ENCODE assay signal across 40 cellular contexts in the genomic region with DNA sequence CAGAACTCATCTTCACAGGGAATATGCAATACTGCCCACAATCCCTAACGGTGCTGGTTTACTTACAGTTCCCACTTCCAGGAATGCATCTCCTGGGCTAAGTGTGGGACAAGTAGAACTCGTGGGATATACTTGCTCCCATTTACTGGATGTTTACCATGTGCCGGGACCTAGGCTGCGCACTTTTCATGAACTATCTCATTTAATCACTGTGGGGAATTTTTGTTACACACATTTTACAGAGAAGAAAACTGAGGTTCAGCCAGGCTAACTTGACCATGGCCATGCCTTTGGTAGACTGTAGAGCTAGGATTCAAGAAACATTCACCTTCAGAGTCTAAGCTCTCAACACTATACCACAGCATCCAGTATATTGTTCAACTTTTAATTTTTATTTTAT.
"Had no signal": no experiment of that assay in that cellular context is flagged by ENCODE, and none has a peak within 500 bp of the region (broad histone marks: within the 10 kb centered on the region; RNA-seq: fewer than 3 reads in every experiment).

No MANE protein-coding gene starts in this region.

- FAIRE-seq: astrocyte, bronchial epithelial cell, colon had no signal

- H3K27me3 ChIP-seq: adrenal gland, ascending aorta, body of pancreas, brain microvascular endothelial cell, breast epithelium, cardiac muscle cell had no signal

- H3K27ac Mint-ChIP-seq: activated naive CD4-positive, alpha-beta T cell treated with anti-CD3 and anti-CD28 coated beads for 36 hours; activated naive CD4-positive, alpha-beta T cell treated with anti-CD3 and anti-CD28 coated beads, Interleukin-2, amount 10 ng/mL, durations not matched to agents 7 days and 5 days; activated naive CD4-positive, alpha-beta T cell treated with anti-CD3 and anti-CD28 coated beads, Interleukin-2, amount 50 U/mL, for 24 hours; activated naive CD4-positive, alpha-beta T cell treated with anti-CD3 and anti-CD28 coated beads, Interleukin-2, amount 50 U/mL, for 72 hours; activated naive CD8-positive, alpha-beta T cell; activated naive CD8-positive, alpha-beta T cell treated with anti-CD3 and anti-CD28 coated beads for 36 hours; activated naive CD8-positive, alpha-beta T cell treated with anti-CD3 and anti-CD28 coated beads, Interleukin-2, amount 10 ng/mL, durations not matched to agents 7 days and 5 days; activated naive CD8-positive, alpha-beta T cell treated with anti-CD3 and anti-CD28 coated beads, Interleukin-2, amount 50 U/mL, for 24 hours; activated T-cell treated with anti-CD3 and anti-CD28 coated beads, Interleukin-2, amount 50 U/mL, for 24 hours; activated T-cell treated with anti-CD3 and anti-CD28 coated beads, Interleukin-2, amount 50 U/mL, for 72 hours; activated T-helper 1 cell treated with anti-CD3 and anti-CD28 coated beads, Interleukin-12 subunit alpha, Interleukin-12 subunit beta, Interleukin-2, Interleukin-4 antibody, amounts not matched to agents 30 ng/mL and 10 ng/mL and 1 ng/mL, durations not matched to agents 14 hours and 24 hours and 36 hours; activated T-helper 17 cell treated with anti-CD3 and anti-CD28 coated beads, Interleukin-2, amount 50 U/mL, for 72 hours; activated T-helper 2 cell treated with anti-CD3 and anti-CD28 coated beads, Interferon-gamma antibody, Interleukin-2, Interleukin-4, amounts not matched to agents 10 μg/mL and 5 μg/mL and 100 μg/mL, durations not matched to agents 14 hours and 24 hours and 36 hours; brain had no signal

- DNase-seq: activated effector memory CD4-positive, alpha-beta T cell treated with anti-CD3 and anti-CD28 coated beads, Interleukin-2, amount 50 U/mL, for 16 hours; activated effector memory CD4-positive, alpha-beta T cell treated with Interleukin-2 at 50 U/mL for 16 hours; activated gamma-delta T cell; activated gamma-delta T cell treated with Interleukin-2 at 50 U/mL for 16 hours; activated naive CD4-positive, alpha-beta T cell; activated naive CD4-positive, alpha-beta T cell treated with anti-CD3 and anti-CD28 coated beads for 36 hours; activated naive CD4-positive, alpha-beta T cell treated with anti-CD3 and anti-CD28 coated beads, Interleukin-2, amount 10 ng/mL, durations not matched to agents 7 days and 5 days; activated naive CD4-positive, alpha-beta T cell treated with anti-CD3 and anti-CD28 coated beads, Interleukin-2, amount 50 U/mL, for 16 hours; activated naive CD4-positive, alpha-beta T cell treated with Interleukin-2 at 50 U/mL for 16 hours; activated naive CD8-positive, alpha-beta T cell treated with anti-CD3 and anti-CD28 coated beads for 36 hours; activated naive CD8-positive, alpha-beta T cell treated with anti-CD3 and anti-CD28 coated beads, Interleukin-2, amount 10 ng/mL, durations not matched to agents 7 days and 5 days; activated naive CD8-positive, alpha-beta T cell treated with anti-CD3 and anti-CD28 coated beads, Interleukin-2, amount 50 U/mL, for 24 hours; activated T-cell treated with anti-CD3 and anti-CD28 coated beads, Interleukin-2, amount 50 U/mL, for 24 hours; activated T-cell treated with anti-CD3 and anti-CD28 coated beads, Interleukin-2, amount 50 U/mL, for 4 hours; activated T-cell treated with anti-CD3 and anti-CD28 coated beads, Interleukin-2, amount 50 U/mL, for 48 hours; activated T-cell treated with anti-CD3 and anti-CD28 coated beads, Interleukin-2, amount 50 U/mL, for 72 hours; adrenal gland; amniotic stem cell; amygdala; anterior cingulate cortex; aorta; body of pancreas; brain microvascular endothelial cell; caudate nucleus; central memory CD4-positive, alpha-beta T cell; cerebellar nuclear complex had no signal

- H3K4me1 ChIP-seq: adrenal gland, ascending aorta, breast epithelium had no signal

- H3K4me1 Mint-ChIP-seq: activated naive CD4-positive, alpha-beta T cell treated with anti-CD3 and anti-CD28 coated beads, Interleukin-2, amount 50 U/mL, for 24 hours; activated naive CD8-positive, alpha-beta T cell treated with anti-CD3 and anti-CD28 coated beads for 36 hours; activated naive CD8-positive, alpha-beta T cell treated with anti-CD3 and anti-CD28 coated beads, Interleukin-2, amount 50 U/mL, for 24 hours; activated T-helper 17 cell treated with anti-CD3 and anti-CD28 coated beads, Interleukin-2, amount 50 U/mL, for 72 hours; central memory CD8-positive, alpha-beta T cell had no signal

- H3K9me3 Mint-ChIP-seq: activated naive CD4-positive, alpha-beta T cell treated with anti-CD3 and anti-CD28 coated beads for 36 hours; activated naive CD4-positive, alpha-beta T cell treated with anti-CD3 and anti-CD28 coated beads, Interleukin-2, amount 10 ng/mL, durations not matched to agents 7 days and 5 days; activated naive CD4-positive, alpha-beta T cell treated with anti-CD3 and anti-CD28 coated beads, Interleukin-2, amount 50 U/mL, for 24 hours; activated naive CD4-positive, alpha-beta T cell treated with anti-CD3 and anti-CD28 coated beads, Interleukin-2, amount 50 U/mL, for 72 hours; activated naive CD8-positive, alpha-beta T cell treated with anti-CD3 and anti-CD28 coated beads for 36 hours; activated naive CD8-positive, alpha-beta T cell treated with anti-CD3 and anti-CD28 coated beads, Interleukin-2, amount 50 U/mL, for 24 hours; activated T-cell treated with anti-CD3 and anti-CD28 coated beads, Interleukin-2, amount 50 U/mL, for 24 hours; activated T-cell treated with anti-CD3 and anti-CD28 coated beads, Interleukin-2, amount 50 U/mL, for 4 hours; activated T-cell treated with anti-CD3 and anti-CD28 coated beads, Interleukin-2, amount 50 U/mL, for 72 hours; activated T-helper 1 cell treated with anti-CD3 and anti-CD28 coated beads, Interleukin-12 subunit alpha, Interleukin-12 subunit beta, Interleukin-2, Interleukin-4 antibody, amounts not matched to agents 30 ng/mL and 10 ng/mL and 1 ng/mL, durations not matched to agents 14 hours and 24 hours and 36 hours; activated T-helper 17 cell treated with anti-CD3 and anti-CD28 coated beads, Interleukin-2, amount 50 U/mL, for 72 hours; activated T-helper 2 cell treated with anti-CD3 and anti-CD28 coated beads, Interferon-gamma antibody, Interleukin-2, Interleukin-4, amounts not matched to agents 10 μg/mL and 5 μg/mL and 100 μg/mL, durations not matched to agents 14 hours and 24 hours and 36 hours; central memory CD8-positive, alpha-beta T cell had no signal

- H3K4me3 Mint-ChIP-seq: activated naive CD4-positive, alpha-beta T cell treated with anti-CD3 and anti-CD28 coated beads for 36 hours; activated naive CD4-positive, alpha-beta T cell treated with anti-CD3 and anti-CD28 coated beads, Interleukin-2, amount 10 ng/mL, durations not matched to agents 7 days and 5 days; activated naive CD4-positive, alpha-beta T cell treated with anti-CD3 and anti-CD28 coated beads, Interleukin-2, amount 50 U/mL, for 24 hours; activated naive CD8-positive, alpha-beta T cell; activated naive CD8-positive, alpha-beta T cell treated with anti-CD3 and anti-CD28 coated beads for 36 hours; activated naive CD8-positive, alpha-beta T cell treated with anti-CD3 and anti-CD28 coated beads, Interleukin-2, amount 10 ng/mL, durations not matched to agents 7 days and 5 days; activated naive CD8-positive, alpha-beta T cell treated with anti-CD3 and anti-CD28 coated beads, Interleukin-2, amount 50 U/mL, for 24 hours; activated T-cell treated with anti-CD3 and anti-CD28 coated beads, Interleukin-2, amount 50 U/mL, for 24 hours; activated T-cell treated with anti-CD3 and anti-CD28 coated beads, Interleukin-2, amount 50 U/mL, for 4 hours; activated T-cell treated with anti-CD3 and anti-CD28 coated beads, Interleukin-2, amount 50 U/mL, for 72 hours; activated T-helper 1 cell treated with anti-CD3 and anti-CD28 coated beads, Interleukin-12 subunit alpha, Interleukin-12 subunit beta, Interleukin-2, Interleukin-4 antibody, amounts not matched to agents 30 ng/mL and 10 ng/mL and 1 ng/mL, durations not matched to agents 14 hours and 24 hours and 36 hours; activated T-helper 17 cell treated with anti-CD3 and anti-CD28 coated beads, Interleukin-2, amount 50 U/mL, for 72 hours; brain; central memory CD8-positive, alpha-beta T cell had no signal

- H3K27ac ChIP-seq: adrenal gland, ascending aorta, body of pancreas, brain microvascular endothelial cell, breast epithelium, cardiac muscle cell had no signal

- ATAC-seq: activated naive CD4-positive, alpha-beta T cell treated with anti-CD3 and anti-CD28 coated beads, Interleukin-2, amount 50 U/mL, for 72 hours; activated naive CD8-positive, alpha-beta T cell treated with anti-CD3 and anti-CD28 coated beads, Interleukin-2, amount 50 U/mL, for 24 hours; activated T-cell treated with anti-CD3 and anti-CD28 coated beads, Interleukin-2, amount 50 U/mL, for 4 hours; activated T-cell treated with anti-CD3 and anti-CD28 coated beads, Interleukin-2, amount 50 U/mL, for 72 hours; activated T-helper 17 cell treated with anti-CD3 and anti-CD28 coated beads, Interleukin-2, amount 50 U/mL, for 72 hours; body of pancreas had no signal

- H3K36me3 ChIP-seq: adrenal gland, ascending aorta, brain microvascular endothelial cell, breast epithelium, cardiac muscle cell had no signal

- H3K4me3 ChIP-seq: adrenal gland, ascending aorta, body of pancreas, breast epithelium, cardiac muscle cell had no signal

- H3K36me3 Mint-ChIP-seq: activated naive CD4-positive, alpha-beta T cell treated with anti-CD3 and anti-CD28 coated beads, Interleukin-2, amount 10 ng/mL, durations not matched to agents 7 days and 5 days; activated naive CD4-positive, alpha-beta T cell treated with anti-CD3 and anti-CD28 coated beads, Interleukin-2, amount 50 U/mL, for 24 hours; activated naive CD4-positive, alpha-beta T cell treated with anti-CD3 and anti-CD28 coated beads, Interleukin-2, amount 50 U/mL, for 72 hours; activated naive CD8-positive, alpha-beta T cell treated with anti-CD3 and anti-CD28 coated beads for 36 hours; activated naive CD8-positive, alpha-beta T cell treated with anti-CD3 and anti-CD28 coated beads, Interleukin-2, amount 10 ng/mL, durations not matched to agents 7 days and 5 days; brain had no signal

- H3K9me3 ChIP-seq: adrenal gland, ascending aorta, body of pancreas, breast epithelium had no signal
